ENCODE assay signal across 1 cellular context in genomic region chr15:74937602-74938371, GRCh38.
TF ChIP-seq lines count a peak whose summit lies in the region.

TSS of gene COX5A (minus strand) at chr15:74938073. CDS start at chr15:74938014, 59 bp downstream.

TF ChIP-seq in K562, 482 proteins besides CTCF, POLR2A, EP300 and RAD21 (continued from another document and continues in another):
- TF ChIP-seq ZBTB40 (IDR thresholded peaks at IDR 0.05) (no peak; the same call in 1 of the 2 replicates), ZBTB40 (CRISPR knock-in tag; IDR thresholded peaks at IDR 0.05) (no peak), CBX3 (IDR thresholded peaks at IDR 0.05; ENCODE audit: borderline replicate concordance in 1 of 2, low read length in 2 of 2) (no peak), ZNF699 (CRISPR knock-in tag; IDR thresholded peaks at IDR 0.05; ENCODE audit: insufficient replicate concordance) (no peak), SIN3A (IDR thresholded peaks at IDR 0.05; ENCODE audit: borderline replicate concordance in 2 of 2, control insufficient read depth in 1 of 2, low read depth in 2 of 2, low read length in 2 of 2) (peak; percentile 48 to 85; a peak in 2 of 4 replicates), KAT2B (IDR thresholded peaks at IDR 0.05; ENCODE audit: low read depth, low read length) (no peak), CCNT2 (IDR thresholded peaks at IDR 0.05; ENCODE audit: borderline replicate concordance, extremely low read depth, insufficient read length, low read depth, low read length) (peak; percentile 97), ZNF764 (CRISPR knock-in tag; IDR thresholded peaks at IDR 0.05; ENCODE audit: low read depth) (no peak), TCF7 (IDR thresholded peaks at IDR 0.05; ENCODE audit: borderline replicate concordance) (no peak), POLR2B (IDR thresholded peaks at IDR 0.05; ENCODE audit: low read depth, partially characterized antibody) (peak; percentile 70), KDM5B (IDR thresholded peaks at IDR 0.05; ENCODE audit: insufficient replicate concordance, low read depth, low read length) (peak; percentile 86), TFAM (CRISPR knock-in tag; conservative IDR thresholded peaks at IDR 0.05) (no peak), RCOR1 (IDR thresholded peaks at IDR 0.05; ENCODE audit: borderline replicate concordance in 1 of 2, low read depth in 2 of 2, low read length in 2 of 2) (peak in 1 of 2 experiments; percentile 50; a peak in 1 of 4 replicates), TFE3 (CRISPR knock-in tag; IDR thresholded peaks at IDR 0.05) (peak; percentile 67), ZNF780A (CRISPR knock-in tag; IDR thresholded peaks at IDR 0.05) (no peak), ARID1B (IDR thresholded peaks at IDR 0.05) (no peak), PCBP2 (IDR thresholded peaks at IDR 0.05; ENCODE audit: low read depth, low read length, poor library complexity, severe bottlenecking) (peak; percentile 14), RNF219 (CRISPR knock-in tag; IDR thresholded peaks at IDR 0.05) (no peak), ZNF133 (CRISPR knock-in tag; IDR thresholded peaks at IDR 0.05) (no peak), ZNF212 (CRISPR knock-in tag; IDR thresholded peaks at IDR 0.05) (no peak), ZNF23 (CRISPR knock-in tag; IDR thresholded peaks at IDR 0.05) (no peak), HNRNPL (IDR thresholded peaks at IDR 0.05; ENCODE audit: low read depth, low read length) (peak; percentile 98), ESRRA (IDR thresholded peaks at IDR 0.05; ENCODE audit: borderline replicate concordance, low read depth) (peak; percentile 96), TSC22D4 (tag; IDR thresholded peaks at IDR 0.05) (no peak), ZNF512 (tag; IDR thresholded peaks at IDR 0.05) (no peak), POLR2AphosphoS5 (IDR thresholded peaks at IDR 0.05; ENCODE audit: control insufficient read depth, insufficient read depth, low read depth, low read length) (peak; percentile 71; the same call in 1 of the 2 replicates), ZNF282 (CRISPR knock-in tag; IDR thresholded peaks at IDR 0.05) (0 out of 2 replicates have a peak, but pooled peaks have one; percentile 64), HDAC8 (tag; IDR thresholded peaks at IDR 0.05) (no peak), ETV5 (CRISPR knock-in tag; IDR thresholded peaks at IDR 0.05; ENCODE audit: low read depth) (0 out of 2 replicates have a peak, but pooled peaks have one; percentile 77), NFIX (CRISPR knock-in tag; IDR thresholded peaks at IDR 0.05; ENCODE audit: low read depth) (no peak), JUND (IDR thresholded peaks at IDR 0.05; ENCODE audit: borderline replicate concordance, low read depth, low read length) (peak; percentile 59; the same call in 1 of the 2 replicates), JUND (tag; IDR thresholded peaks at IDR 0.05; ENCODE audit: borderline replicate concordance, low read depth, low read length) (peak; percentile 74; the same call in 1 of the 3 replicates), ZC3H4 (CRISPR knock-in tag; IDR thresholded peaks at IDR 0.05; ENCODE audit: borderline replicate concordance) (no peak), NONO (IDR thresholded peaks at IDR 0.05; ENCODE audit: low read depth in 2 of 2, low read length in 1 of 2) (peak; percentile 73 to 97; a peak in 3 of 4 replicates), ZNF57 (CRISPR knock-in tag; IDR thresholded peaks at IDR 0.05) (no peak), ZNF263 (CRISPR knock-in tag; IDR thresholded peaks at IDR 0.05; ENCODE audit: borderline replicate concordance) (peak; percentile 67; the same call in 1 of the 2 replicates), RB1 (IDR thresholded peaks at IDR 0.05; ENCODE audit: low read depth) (peak; percentile 94; the same call in 1 of the 2 replicates), CBFB (CRISPR knock-in tag; IDR thresholded peaks at IDR 0.05) (peak; percentile 63; the same call in 1 of the 2 replicates), ZC3H11A (IDR thresholded peaks at IDR 0.05; ENCODE audit: low read depth, low read length) (no peak)
- TF ChIP-seq, protein P1, sequence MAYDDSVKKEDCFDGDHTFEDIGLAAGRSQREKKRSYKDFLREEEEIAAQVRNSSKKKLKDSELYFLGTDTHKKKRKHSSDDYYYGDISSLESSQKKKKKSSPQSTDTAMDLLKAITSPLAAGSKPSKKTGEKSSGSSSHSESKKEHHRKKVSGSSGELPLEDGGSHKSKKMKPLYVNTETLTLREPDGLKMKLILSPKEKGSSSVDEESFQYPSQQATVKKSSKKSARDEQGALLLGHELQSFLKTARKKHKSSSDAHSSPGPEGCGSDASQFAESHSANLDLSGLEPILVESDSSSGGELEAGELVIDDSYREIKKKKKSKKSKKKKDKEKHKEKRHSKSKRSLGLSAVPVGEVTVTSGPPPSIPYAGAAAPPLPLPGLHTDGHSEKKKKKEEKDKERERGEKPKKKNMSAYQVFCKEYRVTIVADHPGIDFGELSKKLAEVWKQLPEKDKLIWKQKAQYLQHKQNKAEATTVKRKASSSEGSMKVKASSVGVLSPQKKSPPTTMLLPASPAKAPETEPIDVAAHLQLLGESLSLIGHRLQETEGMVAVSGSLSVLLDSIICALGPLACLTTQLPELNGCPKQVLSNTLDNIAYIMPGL (CRISPR knock-in tag; IDR thresholded peaks at IDR 0.05), result peak; percentile 83
- TF ChIP-seq, protein P2, sequence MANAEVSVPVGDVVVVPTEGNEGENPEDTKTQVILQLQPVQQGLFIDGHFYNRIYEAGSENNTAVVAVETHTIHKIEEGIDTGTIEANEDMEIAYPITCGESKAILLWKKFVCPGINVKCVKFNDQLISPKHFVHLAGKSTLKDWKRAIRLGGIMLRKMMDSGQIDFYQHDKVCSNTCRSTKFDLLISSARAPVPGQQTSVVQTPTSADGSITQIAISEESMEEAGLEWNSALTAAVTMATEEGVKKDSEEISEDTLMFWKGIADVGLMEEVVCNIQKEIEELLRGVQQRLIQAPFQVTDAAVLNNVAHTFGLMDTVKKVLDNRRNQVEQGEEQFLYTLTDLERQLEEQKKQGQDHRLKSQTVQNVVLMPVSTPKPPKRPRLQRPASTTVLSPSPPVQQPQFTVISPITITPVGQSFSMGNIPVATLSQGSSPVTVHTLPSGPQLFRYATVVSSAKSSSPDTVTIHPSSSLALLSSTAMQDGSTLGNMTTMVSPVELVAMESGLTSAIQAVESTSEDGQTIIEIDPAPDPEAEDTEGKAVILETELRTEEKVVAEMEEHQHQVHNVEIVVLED (CRISPR knock-in tag; IDR thresholded peaks at IDR 0.05), result peak; percentile 93
- TF ChIP-seq, protein P3, sequence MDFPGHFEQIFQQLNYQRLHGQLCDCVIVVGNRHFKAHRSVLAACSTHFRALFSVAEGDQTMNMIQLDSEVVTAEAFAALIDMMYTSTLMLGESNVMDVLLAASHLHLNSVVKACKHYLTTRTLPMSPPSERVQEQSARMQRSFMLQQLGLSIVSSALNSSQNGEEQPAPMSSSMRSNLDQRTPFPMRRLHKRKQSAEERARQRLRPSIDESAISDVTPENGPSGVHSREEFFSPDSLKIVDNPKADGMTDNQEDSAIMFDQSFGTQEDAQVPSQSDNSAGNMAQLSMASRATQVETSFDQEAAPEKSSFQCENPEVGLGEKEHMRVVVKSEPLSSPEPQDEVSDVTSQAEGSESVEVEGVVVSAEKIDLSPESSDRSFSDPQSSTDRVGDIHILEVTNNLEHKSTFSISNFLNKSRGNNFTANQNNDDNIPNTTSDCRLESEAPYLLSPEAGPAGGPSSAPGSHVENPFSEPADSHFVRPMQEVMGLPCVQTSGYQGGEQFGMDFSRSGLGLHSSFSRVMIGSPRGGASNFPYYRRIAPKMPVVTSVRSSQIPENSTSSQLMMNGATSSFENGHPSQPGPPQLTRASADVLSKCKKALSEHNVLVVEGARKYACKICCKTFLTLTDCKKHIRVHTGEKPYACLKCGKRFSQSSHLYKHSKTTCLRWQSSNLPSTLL (IDR thresholded peaks at IDR 0.05), result no peak
